In genomic region chr1:241411776-241412338, GRCh38 we compare ENCODE assay signal across 22 cellular contexts. TPM values are rescaled to one million over a fixed set of nuclear protein-coding genes. Genes with fewer than 3 reads are reported as not detected.
"Had no signal": no experiment of that assay in that cellular context is flagged by ENCODE, and none has a peak within 500 bp of the region (broad histone marks: within the 10 kb centered on the region; RNA-seq: fewer than 3 reads in every experiment).

No MANE protein-coding gene starts in this region.

- H3K9me3 ChIP-seq: testis had no signal

- H2AFZ ChIP-seq: neural progenitor cell, parathyroid adenoma had no signal

- H3K36me3 Mint-ChIP-seq: immature natural killer cell, neural progenitor cell had no signal

- H3K4me2 ChIP-seq: neural progenitor cell had no signal

- H3K27ac Mint-ChIP-seq: activated CD4-positive, alpha-beta T cell treated with anti-CD3 and anti-CD28 coated beads for 36 hours; activated CD8-positive, alpha-beta T cell treated with anti-CD3 and anti-CD28 coated beads, Interleukin-2, amount 10 ng/mL, durations not matched to agents 7 days and 5 days; activated naive CD8-positive, alpha-beta T cell treated with anti-CD3 and anti-CD28 coated beads, Interleukin-2, amount 50 U/mL, for 24 hours; activated T-helper 1 cell treated with anti-CD3 and anti-CD28 coated beads, Interleukin-12 subunit alpha, Interleukin-12 subunit beta, Interleukin-2, Interleukin-4 antibody, amounts not matched to agents 30 ng/mL and 10 ng/mL and 1 ng/mL, durations not matched to agents 14 hours and 24 hours and 36 hours; immature natural killer cell; neural progenitor cell had no signal

- H3K4me1 ChIP-seq: parathyroid adenoma, testis had no signal

- ATAC-seq: activated CD4-positive, alpha-beta T cell treated with anti-CD3 and anti-CD28 coated beads for 36 hours; activated CD8-positive, alpha-beta T cell treated with anti-CD3 and anti-CD28 coated beads, Interleukin-2, amount 10 ng/mL, durations not matched to agents 7 days and 5 days; activated naive CD8-positive, alpha-beta T cell treated with anti-CD3 and anti-CD28 coated beads, Interleukin-2, amount 50 U/mL, for 24 hours; left cardiac atrium; stimulated activated naive CD8-positive, alpha-beta T cell treated with anti-CD3 and anti-CD28 coated beads, Interleukin-15, Interleukin-2, amounts not matched to agents 100 U/mL and 50 U/mL, for 24 hours had no signal

- H3K4me3 Mint-ChIP-seq: activated CD4-positive, alpha-beta T cell treated with anti-CD3 and anti-CD28 coated beads for 36 hours; activated CD8-positive, alpha-beta T cell treated with anti-CD3 and anti-CD28 coated beads, Interleukin-2, amount 10 ng/mL, durations not matched to agents 7 days and 5 days; activated naive CD8-positive, alpha-beta T cell treated with anti-CD3 and anti-CD28 coated beads, Interleukin-2, amount 50 U/mL, for 24 hours; activated T-helper 1 cell treated with anti-CD3 and anti-CD28 coated beads, Interleukin-12 subunit alpha, Interleukin-12 subunit beta, Interleukin-2, Interleukin-4 antibody, amounts not matched to agents 30 ng/mL and 10 ng/mL and 1 ng/mL, durations not matched to agents 14 hours and 24 hours and 36 hours; immature natural killer cell; neural progenitor cell had no signal

- H3K79me2 ChIP-seq: parathyroid adenoma had no signal

- H3K27me3 Mint-ChIP-seq: activated naive CD8-positive, alpha-beta T cell treated with anti-CD3 and anti-CD28 coated beads, Interleukin-2, amount 50 U/mL, for 24 hours had no signal

- H3K27me3 ChIP-seq: neural progenitor cell, testis had no signal

- H3K9me3 Mint-ChIP-seq: activated naive CD8-positive, alpha-beta T cell treated with anti-CD3 and anti-CD28 coated beads, Interleukin-2, amount 50 U/mL, for 24 hours; activated T-helper 1 cell treated with anti-CD3 and anti-CD28 coated beads, Interleukin-12 subunit alpha, Interleukin-12 subunit beta, Interleukin-2, Interleukin-4 antibody, amounts not matched to agents 30 ng/mL and 10 ng/mL and 1 ng/mL, durations not matched to agents 14 hours and 24 hours and 36 hours; neural progenitor cell had no signal

- H3K27ac ChIP-seq: coronary artery, neural progenitor cell, parathyroid adenoma, testis, WERI-Rb-1 had no signal

- DNase-seq: activated CD4-positive, alpha-beta T cell treated with anti-CD3 and anti-CD28 coated beads for 36 hours; activated CD8-positive, alpha-beta memory T cell treated with anti-CD3 and anti-CD28 coated beads, Interleukin-2, amount 50 U/mL, for 48 hours; activated CD8-positive, alpha-beta T cell treated with anti-CD3 and anti-CD28 coated beads, Interleukin-2, amount 10 ng/mL, durations not matched to agents 7 days and 5 days; activated naive CD4-positive, alpha-beta T cell; activated naive CD8-positive, alpha-beta T cell treated with anti-CD3 and anti-CD28 coated beads, Interleukin-2, amount 50 U/mL, for 24 hours; central memory CD4-positive, alpha-beta T cell; effector CD8-positive, alpha-beta T cell; immature natural killer cell; left cardiac atrium; midbrain; stimulated activated CD4-positive, alpha-beta T cell treated with anti-CD3 and anti-CD28 coated beads, Interleukin-4, amount 100 ng/mL, for 1 hour; stimulated activated CD8-positive, alpha-beta memory T cell treated with anti-CD3 and anti-CD28 coated beads, Interleukin-4, amount 100 ng/mL, for 48 hours; stimulated activated naive CD8-positive, alpha-beta T cell treated with anti-CD3 and anti-CD28 coated beads, Interleukin-15, Interleukin-2, amounts not matched to agents 100 U/mL and 50 U/mL, for 24 hours; T-helper 9 cell; testis; WERI-Rb-1 had no signal

- H3K36me3 ChIP-seq: neural progenitor cell, WERI-Rb-1 had no signal

- H3K4me1 Mint-ChIP-seq: activated CD4-positive, alpha-beta T cell treated with anti-CD3 and anti-CD28 coated beads for 36 hours; activated naive CD8-positive, alpha-beta T cell treated with anti-CD3 and anti-CD28 coated beads, Interleukin-2, amount 50 U/mL, for 24 hours; immature natural killer cell had no signal

- H3K9ac ChIP-seq: neural progenitor cell, parathyroid adenoma had no signal

- H3K4me3 ChIP-seq: coronary artery, lung, neural progenitor cell, testis had no signal

RNA-seq across cellular contexts. Expression of gene RGS7, which starts 54.9 kb away (rescaled TPM):
- total RNA-seq: activated CD4-positive, alpha-beta T cell treated with anti-CD3 and anti-CD28 coated beads for 36 hours; activated CD8-positive, alpha-beta T cell treated with anti-CD3 and anti-CD28 coated beads, Interleukin-2, amount 10 ng/mL, durations not matched to agents 7 days and 5 days; activated T-helper 1 cell treated with anti-CD3 and anti-CD28 coated beads, Interleukin-12 subunit alpha, Interleukin-12 subunit beta, Interleukin-2, Interleukin-4 antibody, amounts not matched to agents 30 ng/mL and 10 ng/mL and 1 ng/mL, durations not matched to agents 14 hours and 24 hours and 36 hours; left cardiac atrium; renal cortical epithelial cell had no signal
- polyA plus RNA-seq: immature natural killer cell had no signal
